In genomic region chr5:169697518-169697890, GRCh38 we compare ENCODE assay signal across 15 cellular contexts.
"Had no signal": no experiment of that assay in that cellular context is flagged by ENCODE, and none has a peak within 500 bp of the region (broad histone marks: within the 10 kb centered on the region; RNA-seq: fewer than 3 reads in every experiment).

No MANE protein-coding gene starts in this region.

- H3K4me1 ChIP-seq: adrenal gland, right lobe of liver, suprapubic skin had no signal

- H3K27ac ChIP-seq: adrenal gland, right lobe of liver, suprapubic skin had no signal

- H3K27me3 ChIP-seq: adrenal gland, right lobe of liver, suprapubic skin had no signal

- H3K4me3 ChIP-seq: adrenal gland, lung, mucosa of descending colon, right lobe of liver, suprapubic skin had no signal

- H3K36me3 ChIP-seq: right lobe of liver had no signal

- H3K9me3 ChIP-seq: adrenal gland, mucosa of descending colon, right lobe of liver, suprapubic skin had no signal

- DNase-seq: activated CD4-positive, alpha-beta T cell treated with anti-CD3 and anti-CD28 coated beads for 48 hours; activated naive CD4-positive, alpha-beta T cell treated with anti-CD3 and anti-CD28 coated beads, Interleukin-2, amount 10 ng/mL, durations not matched to agents 7 days and 5 days; adrenal gland; cerebellar nuclear complex; effector memory CD8-positive, alpha-beta T cell; erythroblast; hypothalamus; left cardiac atrium; mucosa of descending colon; natural killer cell; right lobe of liver; stimulated activated CD4-positive, alpha-beta T cell treated with anti-CD3 and anti-CD28 coated beads, Interleukin-12 subunit alpha, Interleukin-12 subunit beta, amount 100 ng/mL, for 4 hours; stimulated activated naive CD8-positive, alpha-beta T cell treated with anti-CD3 and anti-CD28 coated beads, Interleukin-15, Interleukin-2, amounts not matched to agents 100 U/mL and 50 U/mL, for 24 hours had no signal
